Comparison of ENCODE assay signal across 16 cellular contexts in genomic region chr5:117719413-117719812, GRCh38.
DNase-seq lines count a peak whose midpoint lies in the region; ATAC-seq and TF ChIP-seq lines count a peak whose summit lies in the region.
"Had no signal": no experiment of that assay in that cellular context is flagged by ENCODE, and none has a peak within 500 bp of the region (broad histone marks: within the 10 kb centered on the region; RNA-seq: fewer than 3 reads in every experiment).

No MANE protein-coding gene starts in this region.

- no peak overlapping the region for H4K91ac ChIP-seq in trophoblast cell (ENCODE audit: low read depth, low read length)

- peak; percentile 72 for ATAC-seq in Right ventricle myocardium inferior
- peak; percentile 29 to 53 for ATAC-seq in left cardiac atrium
- ATAC-seq: A549; CD8-positive, alpha-beta T cell had no signal

- no peaks in the 10 kb centered on the region for H3K36me3 ChIP-seq in right atrium auricular region
- no peaks in the 10 kb centered on the region for H3K36me3 ChIP-seq in trophoblast cell (ENCODE audit: control insufficient read depth in 1 of 2, insufficient read depth in 2 of 2, low read length in 2 of 2)
- H3K36me3 ChIP-seq: BLaER1 treated with 17β-estradiol and CSF1 and Interleukin-3, amounts not matched to agents 10 nM and 100 nM had no signal

- H2BK120ac ChIP-seq in trophoblast cell (ENCODE audit: insufficient read depth, low read length, poor library complexity): no peak overlapping the region

- intact Hi-C loops in Right ventricle myocardium inferior (cut with DNase I) (no loop called here), cardiac septum (cut with DNase I) (no loop called here), left cardiac atrium (cut with DNase I) (no loop called here)

- no peak overlapping the region for H3K4me3 ChIP-seq in right atrium auricular region
- H3K4me3 ChIP-seq in trophoblast cell (ENCODE audit: low read depth, low read length): no peak overlapping the region
- H3K4me3 ChIP-seq: A549; BLaER1 treated with 17β-estradiol and CSF1 and Interleukin-3, amounts not matched to agents 10 nM and 100 nM had no signal

- no peaks in the 10 kb centered on the region for H3K79me1 ChIP-seq in trophoblast cell (ENCODE audit: low read length)

- H3K9me3 ChIP-seq in right atrium auricular region: peaks cover 0 to 13% of the 10 kb centered on the region in 2 donors
- no peaks in the 10 kb centered on the region for H3K9me3 ChIP-seq in trophoblast cell (ENCODE audit: insufficient read depth, low read depth, low read length)

- H3K4me1 ChIP-seq in right atrium auricular region (no peaks in the 10 kb centered on the region), trophoblast cell (ENCODE audit: control insufficient read depth in 1 of 2, insufficient read depth in 2 of 2, low read length in 2 of 2) (no peaks in the 10 kb centered on the region)
- H3K4me1 ChIP-seq: A549; BLaER1 treated with 17β-estradiol and CSF1 and Interleukin-3, amounts not matched to agents 10 nM and 100 nM; Caco-2 had no signal

- no peak for TF ChIP-seq CTCF in right atrium auricular region (IDR thresholded peaks at IDR 0.05)

- no peak overlapping the region for H3K23ac ChIP-seq in trophoblast cell (ENCODE audit: low read length)

- H3K27me3 ChIP-seq in right atrium auricular region (no peaks in the 10 kb centered on the region), trophoblast cell (ENCODE audit: insufficient read depth, low read length) (no peaks in the 10 kb centered on the region)
- H3K27me3 ChIP-seq: BLaER1 treated with 17β-estradiol and CSF1 and Interleukin-3, amounts not matched to agents 10 nM and 100 nM had no signal

- H2BK12ac ChIP-seq in trophoblast cell (ENCODE audit: low read length): no peak overlapping the region

- no peak overlapping the region for H3K18ac ChIP-seq in trophoblast cell (ENCODE audit: low read length)

- H4K8ac ChIP-seq in trophoblast cell (ENCODE audit: low read depth, low read length): no peak overlapping the region

- H3K27ac ChIP-seq in right atrium auricular region (no peak overlapping the region), trophoblast cell (ENCODE audit: low read depth, low read length) (no peak overlapping the region)
- H3K27ac ChIP-seq: 22Rv1; A549; BLaER1 treated with 17β-estradiol and CSF1 and Interleukin-3, amounts not matched to agents 10 nM and 100 nM; C4-2B had no signal

- no peak overlapping the region for H3K14ac ChIP-seq in trophoblast cell (ENCODE audit: low read length)

- no peak overlapping the region for H3K4ac ChIP-seq in trophoblast cell (ENCODE audit: low read depth, low read length)

- DNase-seq in Right ventricle myocardium inferior (ENCODE audit: missing footprints): no peak
- DNase-seq in cardiac septum (ENCODE audit: low spot score): no peak
- DNase-seq in left cardiac atrium: no peak
- no peak for DNase-seq in right atrium auricular region (ENCODE audit: low spot score)
- no peak for DNase-seq in trophoblast cell
- DNase-seq: AML-193; Caco-2; Calu3; CD4-positive, alpha-beta T cell; CD8-positive, alpha-beta T cell; DMS79 treated with DMSO at 0.1 percent for 48 hours; GF-D8 had no signal

- no peak overlapping the region for H2AK5ac ChIP-seq in trophoblast cell (ENCODE audit: low read length)

- no peak overlapping the region for H3K4me2 ChIP-seq in trophoblast cell (ENCODE audit: low read length)
- H3K4me2 ChIP-seq: A549; BLaER1 treated with 17β-estradiol and CSF1 and Interleukin-3, amounts not matched to agents 10 nM and 100 nM had no signal

- no peaks in the 10 kb centered on the region for H3K79me2 ChIP-seq in trophoblast cell (ENCODE audit: control insufficient read depth, insufficient read depth, low read length, poor library complexity)

- H2BK5ac ChIP-seq in trophoblast cell (ENCODE audit: low read depth, low read length, poor library complexity): no peak overlapping the region

- H3K9ac ChIP-seq in trophoblast cell (ENCODE audit: low read length): peak overlapping the region; percentile 25
- H3K9ac ChIP-seq: BLaER1 treated with 17β-estradiol and CSF1 and Interleukin-3, amounts not matched to agents 10 nM and 100 nM had no signal

- no peak overlapping the region for H4K12ac ChIP-seq in trophoblast cell (ENCODE audit: low read depth, low read length)

- H2AFZ ChIP-seq in trophoblast cell (ENCODE audit: insufficient read depth, low read length, poor library complexity): no peak overlapping the region
